ENCODE assay signal across 23 cellular contexts in genomic region chr9:113953541-113953940, GRCh38.
DNase-seq lines count a peak whose midpoint lies in the region; TF ChIP-seq lines count a peak whose summit lies in the region.
"Had no signal": no experiment of that assay in that cellular context is flagged by ENCODE, and none has a peak within 500 bp of the region (broad histone marks: within the 10 kb centered on the region; RNA-seq: fewer than 3 reads in every experiment).

No MANE protein-coding gene starts in this region.

- DNase-seq in HFFc6 (no peak), coronary artery (ENCODE audit: low spot score) (peak; percentile 54), mesenchymal stem cell (peak; percentile 73), OCI-LY7 (ENCODE audit: low spot score) (no peak), type B pancreatic cell (ENCODE audit: extremely low spot score, unreplicated experiment) (no peak), right atrium auricular region (ENCODE audit: low spot score) (no peak), uterus (no peak)
- DNase-seq: activated CD4-positive, alpha-beta T cell treated with anti-CD3 and anti-CD28 coated beads for 1 hour; activated naive CD4-positive, alpha-beta T cell treated with anti-CD3 and anti-CD28 coated beads, Interleukin-2, amount 50 U/mL, for 16 hours; activated T-cell treated with anti-CD3 and anti-CD28 coated beads, Interleukin-2, amount 50 U/mL, for 72 hours; anterior cingulate cortex; DMS53; GOT3; head of caudate nucleus; midbrain; NCI-H1105 treated with DMSO at 0.1 percent for 48 hours; NCI-H2081; NCI-H82; OCI-M1; small intestine had no signal

- no peak for TF ChIP-seq CTCF in HFFc6 (IDR thresholded peaks at IDR 0.05)
- TF ChIP-seq CTCF in coronary artery (IDR thresholded peaks at IDR 0.05): no peak
- no peak for TF ChIP-seq CTCF in OCI-LY7 (conservative IDR thresholded peaks at IDR 0.05; ENCODE audit: low read length)
- TF ChIP-seq CTCF in type B pancreatic cell (conservative IDR thresholded peaks at IDR 0.05): no peak
- TF ChIP-seq CTCF in right atrium auricular region (IDR thresholded peaks at IDR 0.05): no peak
- TF ChIP-seq CTCF in uterus (IDR thresholded peaks at IDR 0.05): no peak

- H3K36me3 Mint-ChIP-seq in HFFc6 (ENCODE audit: low read depth) (no peaks in the 10 kb centered on the region), type B pancreatic cell (peaks cover 8% of the 10 kb centered on the region)
- H3K36me3 Mint-ChIP-seq: stimulated activated memory B cell treated with anti-CD40 and anti-IgM and Interleukin-4, amounts not matched to agents 10 μg/mL and 1 μg/mL and 100 μg/mL, for 72 hours had no signal

- TF ChIP-seq POLR2A in uterus (IDR thresholded peaks at IDR 0.05): no peak

- no peak overlapping the region for H2AFZ ChIP-seq in mesenchymal stem cell (ENCODE audit: low read depth, low read length)
- H2AFZ ChIP-seq in OCI-LY7 (ENCODE audit: low read length): no peak overlapping the region

- H3K4me3 Mint-ChIP-seq in HFFc6: peak overlapping the region; percentile 18; the same call in 1 of the 2 replicates
- H3K4me3 Mint-ChIP-seq in type B pancreatic cell: no peak overlapping the region
- H3K4me3 Mint-ChIP-seq: activated T-cell treated with anti-CD3 and anti-CD28 coated beads, Interleukin-2, amount 50 U/mL, for 72 hours; neural crest cell; stimulated activated memory B cell treated with anti-CD40 and anti-IgM and Interleukin-4, amounts not matched to agents 10 μg/mL and 1 μg/mL and 100 μg/mL, for 72 hours had no signal

- no peaks in the 10 kb centered on the region for H3K79me2 ChIP-seq in OCI-LY7 (ENCODE audit: insufficient read depth, low read depth, low read length)

- no peak overlapping the region for H2BK120ac ChIP-seq in mesenchymal stem cell (ENCODE audit: low read depth, low read length)

- no peak overlapping the region for H2BK15ac ChIP-seq in mesenchymal stem cell (ENCODE audit: low read depth, poor library complexity, severe bottlenecking)

- H3K36me3 ChIP-seq in mesenchymal stem cell (ENCODE audit: control insufficient read depth in 1 of 2, insufficient read depth in 2 of 2, low read depth in 1 of 2, low read length in 2 of 2) (peaks cover 0 to 7% of the 10 kb centered on the region in 2 experiments), OCI-LY7 (ENCODE audit: insufficient read depth, low read length) (no peaks in the 10 kb centered on the region), right atrium auricular region (no peaks in the 10 kb centered on the region), uterus (no peaks in the 10 kb centered on the region)
- H3K36me3 ChIP-seq: prostate gland had no signal

- H3K27ac Mint-ChIP-seq in HFFc6 (peak overlapping the region; percentile 76), type B pancreatic cell (no peak overlapping the region)
- H3K27ac Mint-ChIP-seq: activated T-cell treated with anti-CD3 and anti-CD28 coated beads, Interleukin-2, amount 50 U/mL, for 72 hours; stimulated activated memory B cell treated with anti-CD40 and anti-IgM and Interleukin-4, amounts not matched to agents 10 μg/mL and 1 μg/mL and 100 μg/mL, for 72 hours had no signal

- H3K9me2 ChIP-seq in OCI-LY7 (ENCODE audit: insufficient read depth, low read length): no peaks in the 10 kb centered on the region

- H3K4me2 ChIP-seq in mesenchymal stem cell (ENCODE audit: low read length, poor library complexity, severe bottlenecking) (no peak overlapping the region), OCI-LY7 (ENCODE audit: low read length) (no peak overlapping the region)

- no TSS peak for BruUV-seq in OCI-LY7 (replicated peaks; lab: Mats Ljungman, UMichigan)

- no peak overlapping the region for H2BK5ac ChIP-seq in mesenchymal stem cell (ENCODE audit: low read depth, low read length, poor library complexity, severe bottlenecking)

- H3K4me3 ChIP-seq in coronary artery (no peak overlapping the region), mesenchymal stem cell (ENCODE audit: insufficient read depth in 1 of 2, low read depth in 1 of 2, low read length in 2 of 2) (no peak overlapping the region), OCI-LY7 (ENCODE audit: low read depth, low read length, poor library complexity, severe bottlenecking) (no peak overlapping the region), right atrium auricular region (no peak overlapping the region), uterus (no peak overlapping the region)
- H3K4me3 ChIP-seq: prostate gland had no signal

- POLR2A ChIA-PET in OCI-LY7 (lab: Charles Lee): no interaction called here

- no peaks in the 10 kb centered on the region for H3K9me3 Mint-ChIP-seq in HFFc6
- no peaks in the 10 kb centered on the region for H3K9me3 Mint-ChIP-seq in type B pancreatic cell
- H3K9me3 Mint-ChIP-seq: activated T-cell treated with anti-CD3 and anti-CD28 coated beads, Interleukin-2, amount 50 U/mL, for 72 hours; neural crest cell; stimulated activated memory B cell treated with anti-CD40 and anti-IgM and Interleukin-4, amounts not matched to agents 10 μg/mL and 1 μg/mL and 100 μg/mL, for 72 hours had no signal

- H2AK5ac ChIP-seq in mesenchymal stem cell (ENCODE audit: low read length, severe bottlenecking): peak overlapping the region; percentile 83

- H3K4ac ChIP-seq in mesenchymal stem cell (ENCODE audit: low read depth in 1 of 2, low read length in 2 of 2): no peak overlapping the region

- WGBS in mesenchymal stem cell: 58% methylated on average over 1 of the region's 2 CpGs

- intact Hi-C loops in OCI-LY7 (cut with micrococcal nuclease; ENCODE audit: unreplicated experiment) (no loop called here), uterus (cut with DNase I; ENCODE audit: low total_unique reads) (no loop called here)

- CTCF ChIA-PET in OCI-LY7 (lab: Charles Lee; ENCODE audit: unreplicated experiment): no interaction called here

- H4K8ac ChIP-seq in mesenchymal stem cell (ENCODE audit: low read length): no peak overlapping the region

- H3K4me1 Mint-ChIP-seq in HFFc6 (ENCODE audit: low read depth) (peaks cover 69% of the 10 kb centered on the region), type B pancreatic cell (ENCODE audit: unreplicated experiment) (peaks cover 52% of the 10 kb centered on the region)
- H3K4me1 Mint-ChIP-seq: stimulated activated memory B cell treated with anti-CD40 and anti-IgM and Interleukin-4, amounts not matched to agents 10 μg/mL and 1 μg/mL and 100 μg/mL, for 72 hours had no signal

- no peak overlapping the region for H3K27ac ChIP-seq in coronary artery
- H3K27ac ChIP-seq in mesenchymal stem cell (ENCODE audit: low read length, poor library complexity, severe bottlenecking): no peak overlapping the region
- H3K27ac ChIP-seq in OCI-LY7 (ENCODE audit: low read depth, low read length, poor library complexity, severe bottlenecking): no peak overlapping the region
- H3K27ac ChIP-seq in right atrium auricular region: no peak overlapping the region
- peak overlapping the region in 1 of 2 donors; percentile 50 for H3K27ac ChIP-seq in uterus
- H3K27ac ChIP-seq: prostate gland had no signal

- no peaks in the 10 kb centered on the region for H3K9me3 ChIP-seq in mesenchymal stem cell (ENCODE audit: control insufficient read depth, low read length)
- H3K9me3 ChIP-seq in OCI-LY7 (ENCODE audit: low read length): no peaks in the 10 kb centered on the region
- no peaks in the 10 kb centered on the region for H3K9me3 ChIP-seq in right atrium auricular region
- no peaks in the 10 kb centered on the region for H3K9me3 ChIP-seq in uterus
- H3K9me3 ChIP-seq: prostate gland had no signal

- H3K27me3 ChIP-seq in mesenchymal stem cell (ENCODE audit: control insufficient read depth in 1 of 2, insufficient read depth in 1 of 2, low read length in 2 of 2) (no peaks in the 10 kb centered on the region), right atrium auricular region (no peaks in the 10 kb centered on the region), uterus (no peaks in the 10 kb centered on the region)

- H3K79me1 ChIP-seq in mesenchymal stem cell (replicated peaks; ENCODE audit: low read length, poor library complexity, severe bottlenecking): peaks cover 30% of the 10 kb centered on the region

- H4K20me1 ChIP-seq in OCI-LY7 (ENCODE audit: insufficient read depth, low read length): no peaks in the 10 kb centered on the region

- no peak overlapping the region for H2BK12ac ChIP-seq in mesenchymal stem cell (ENCODE audit: low read length in 2 of 2)

- H3K4me1 ChIP-seq in mesenchymal stem cell (ENCODE audit: control insufficient read depth, insufficient read depth, low read depth, low read length) (peaks cover 27% of the 10 kb centered on the region), OCI-LY7 (ENCODE audit: insufficient read depth, low read length, poor library complexity, severe bottlenecking) (no peaks in the 10 kb centered on the region), right atrium auricular region (no peaks in the 10 kb centered on the region), uterus (no peaks in the 10 kb centered on the region)
- H3K4me1 ChIP-seq: prostate gland had no signal

- H4K91ac ChIP-seq in mesenchymal stem cell (ENCODE audit: low read length): no peak overlapping the region

- no peaks in the 10 kb centered on the region; the same call in 1 of the 2 replicates for H3K27me3 Mint-ChIP-seq in HFFc6 (ENCODE audit: insufficient read depth)
- H3K27me3 Mint-ChIP-seq in type B pancreatic cell: no peaks in the 10 kb centered on the region

- no peak overlapping the region for H3K23ac ChIP-seq in mesenchymal stem cell (ENCODE audit: low read length in 2 of 2)

- peak overlapping the region in 1 of 2 experiments; percentile 31 for H3K18ac ChIP-seq in mesenchymal stem cell (ENCODE audit: low read depth in 1 of 2, low read length in 2 of 2)

- no peak overlapping the region for H3K9ac ChIP-seq in mesenchymal stem cell (ENCODE audit: low read length)

- H3K14ac ChIP-seq in mesenchymal stem cell (ENCODE audit: low read length in 2 of 2): no peak overlapping the region

Comparison
In these comparisons a context has a peak if more than half of its experiments do, and no peak if none do; other contexts are left out.
1. DNase-seq: peak in coronary artery (single experiment) and mesenchymal stem cell (single experiment); none in HFFc6 (single experiment), OCI-LY7 (single experiment), type B pancreatic cell (single experiment), right atrium auricular region (single experiment) and uterus (0 of 2).